22 cellular contexts compared by ENCODE assay signal in genomic region chr2:237389831-237390230, GRCh38. TPM values are rescaled to one million over a fixed set of nuclear protein-coding genes. Genes with fewer than 3 reads are reported as not detected.
DNase-seq lines count a peak whose midpoint lies in the region; ATAC-seq and TF ChIP-seq lines count a peak whose summit lies in the region.
"Had no signal": no experiment of that assay in that cellular context is flagged by ENCODE, and none has a peak within 500 bp of the region (broad histone marks: within the 10 kb centered on the region; RNA-seq: fewer than 3 reads in every experiment).

No MANE protein-coding gene starts in this region.

- DNase-seq in GM23248, result no peak
- DNase-seq in esophagus muscularis mucosa (ENCODE audit: extremely low spot score), result no peak
- DNase-seq in mesenchymal stem cell, result no peak
- no peak for DNase-seq in transverse colon
- DNase-seq in WERI-Rb-1, result no peak
- no peak for DNase-seq in NCI-H1417 treated with DMSO at 0.1 percent for 48 hours (lab: John Stamatoyannopoulos, UW)
- DNase-seq in LoVo (ENCODE audit: low spot score), result no peak
- DNase-seq: ACHN, AML-193, DND-41, KG1, MV-4-11, NCI-H1417, NCI-H187 treated with DMSO at 0.1 percent for 48 hours, NCI-H345, NCI-H524 treated with DMSO at 0.1 percent for 48 hours, SW 1271 had no signal

- TF ChIP-seq EP300 in esophagus muscularis mucosa (IDR thresholded peaks at IDR 0.05) (no peak), transverse colon (IDR thresholded peaks at IDR 0.05; ENCODE audit: low read depth) (no peak)

- no peak overlapping the region for H3K4ac ChIP-seq in mesenchymal stem cell (ENCODE audit: low read depth in 1 of 2, low read length in 2 of 2)

- H2BK15ac ChIP-seq in mesenchymal stem cell (ENCODE audit: low read depth, poor library complexity, severe bottlenecking), result no peak overlapping the region

- WGBS in GM23248 (ENCODE audit: low coverage in 1 of 2, low lambda C conversion rate in 2 of 2, missing lambda C conversion rate in 2 of 2), 2 experiments, result 91 to 93% methylated on average over 3 of the region's 3 CpGs
- 80% methylated on average over 3 of the region's 3 CpGs for WGBS in esophagus muscularis mucosa
- 100% methylated on average over 1 of the region's 3 CpGs for WGBS in mesenchymal stem cell
- WGBS in transverse colon (ENCODE audit: low coverage in 1 of 2), 2 donors, result 76 to 86% methylated on average over 3 of the region's 3 CpGs

- no peak overlapping the region for H2BK12ac ChIP-seq in mesenchymal stem cell (ENCODE audit: low read length in 2 of 2)

- no peak overlapping the region for H3K4me2 ChIP-seq in GM23248 (ENCODE audit: unreplicated experiment)
- H3K4me2 ChIP-seq in mesenchymal stem cell (ENCODE audit: low read length, poor library complexity, severe bottlenecking), result no peak overlapping the region
- H3K4me2 ChIP-seq: GM23338 had no signal

- no peak overlapping the region for H3K14ac ChIP-seq in mesenchymal stem cell (ENCODE audit: low read length in 2 of 2)

- H3K9me3 ChIP-seq in GM23248 (ENCODE audit: low read depth) (no peaks in the 10 kb centered on the region), esophagus muscularis mucosa (no peaks in the 10 kb centered on the region), mesenchymal stem cell (ENCODE audit: control insufficient read depth, low read length) (no peaks in the 10 kb centered on the region), transverse colon (no peaks in the 10 kb centered on the region), WERI-Rb-1 (ENCODE audit: severe bottlenecking) (no peaks in the 10 kb centered on the region)

- H3K27ac ChIP-seq in GM23248 (peak overlapping the region; percentile 67), esophagus muscularis mucosa (replicated peaks in 1 of 4) (peak overlapping the region; percentile 3 to 59 (median 27)), mesenchymal stem cell (ENCODE audit: low read length, poor library complexity, severe bottlenecking) (no peak overlapping the region), transverse colon (peak overlapping the region in 3 of 4 donors; percentile 10 to 63 (median 33)), WERI-Rb-1 (no peak overlapping the region)
- H3K27ac ChIP-seq: C4-2B had no signal

- no peak overlapping the region for H4K8ac ChIP-seq in mesenchymal stem cell (ENCODE audit: low read length)

- TF ChIP-seq CTCF in esophagus muscularis mucosa (IDR thresholded peaks at IDR 0.05) (no peak), transverse colon (IDR thresholded peaks at IDR 0.05) (no peak), WERI-Rb-1 (IDR thresholded peaks at IDR 0.05; ENCODE audit: low read depth, low read length) (no peak)

- H4K20me1 ChIP-seq in GM23248 (ENCODE audit: insufficient read depth), result 0 out of 2 replicates have a peak, but pooled peaks cover 7% of the 10 kb centered on the region

- no peak overlapping the region for H4K91ac ChIP-seq in mesenchymal stem cell (ENCODE audit: low read length)

- H3K4me3 ChIP-seq in GM23248, result no peak overlapping the region
- H3K4me3 ChIP-seq in esophagus muscularis mucosa, result no peak overlapping the region
- no peak overlapping the region for H3K4me3 ChIP-seq in mesenchymal stem cell (ENCODE audit: insufficient read depth in 1 of 2, low read depth in 1 of 2, low read length in 2 of 2)
- H3K4me3 ChIP-seq in transverse colon, result no peak overlapping the region
- H3K4me3 ChIP-seq in WERI-Rb-1 (ENCODE audit: low read depth, low read length), result no peak overlapping the region
- H3K4me3 ChIP-seq: GM23338 had no signal

- H2AFZ ChIP-seq in GM23248, result no peak overlapping the region
- H2AFZ ChIP-seq in mesenchymal stem cell (ENCODE audit: low read depth, low read length), result no peak overlapping the region
- H2AFZ ChIP-seq: GM23338 had no signal

- no peaks in the 10 kb centered on the region for H3K27me3 ChIP-seq in GM23248 (replicated peaks; ENCODE audit: insufficient read depth)
- no peaks in the 10 kb centered on the region for H3K27me3 ChIP-seq in esophagus muscularis mucosa
- H3K27me3 ChIP-seq in mesenchymal stem cell (ENCODE audit: control insufficient read depth in 1 of 2, insufficient read depth in 1 of 2, low read length in 2 of 2), result no peaks in the 10 kb centered on the region
- no peaks in the 10 kb centered on the region for H3K27me3 ChIP-seq in transverse colon
- H3K27me3 ChIP-seq in WERI-Rb-1 (ENCODE audit: insufficient read depth, low read depth, severe bottlenecking), result peaks cover 93% of the 10 kb centered on the region

- H2BK120ac ChIP-seq in mesenchymal stem cell (ENCODE audit: low read depth, low read length), result no peak overlapping the region

- H3F3A ChIP-seq in GM23248 (ENCODE audit: insufficient read depth), result peaks cover 100% of the 10 kb centered on the region

- H2AK5ac ChIP-seq in mesenchymal stem cell (ENCODE audit: low read length, severe bottlenecking), result no peak overlapping the region

- H3K79me1 ChIP-seq in mesenchymal stem cell (replicated peaks; ENCODE audit: low read length, poor library complexity, severe bottlenecking), result no peaks in the 10 kb centered on the region

- intact Hi-C loops in esophagus muscularis mucosa (cut with DNase I) (no loop called here), transverse colon (cut with DNase I; ENCODE audit: low total_unique reads) (no loop called here)

- peaks cover 100% of the 10 kb centered on the region for H3K79me2 ChIP-seq in GM23248 (ENCODE audit: insufficient read depth)

- in situ Hi-C loops in GM23248 (cut with MboI), result no loop called here
- in situ Hi-C loops in transverse colon (cut with MboI; ENCODE audit: low pct_ligation_motif_present in 1 of 4, low pct_unique_long_range_greater_than_20kb in 1 of 4, low sequenced_read_pairs in 3 of 4), result no loop called here

- H3K9me2 ChIP-seq in GM23248 (ENCODE audit: insufficient read depth), result no peaks in the 10 kb centered on the region

- peak overlapping the region; percentile 37; the same call in 1 of the 2 replicates for H3K9ac ChIP-seq in GM23248
- peak overlapping the region; percentile 75 for H3K9ac ChIP-seq in mesenchymal stem cell (ENCODE audit: low read length)

- TF ChIP-seq POLR2A in esophagus muscularis mucosa (IDR thresholded peaks at IDR 0.05; ENCODE audit: low read depth) (no peak), transverse colon (IDR thresholded peaks at IDR 0.05) (no peak)

- no peak overlapping the region for H2BK5ac ChIP-seq in mesenchymal stem cell (ENCODE audit: low read depth, low read length, poor library complexity, severe bottlenecking)

- H3K18ac ChIP-seq in mesenchymal stem cell (ENCODE audit: low read depth in 1 of 2, low read length in 2 of 2), result no peak overlapping the region

- H3K23ac ChIP-seq in mesenchymal stem cell (ENCODE audit: low read length in 2 of 2), result no peak overlapping the region

- no peak for ATAC-seq in HG03039 (IDR thresholded peaks at IDR 0.05; ENCODE audit: unreplicated experiment)
- ATAC-seq: GM23338, HCT116, HepG2 had no signal

- H3K4me1 ChIP-seq in GM23248 (ENCODE audit: insufficient read depth) (peaks cover 25% of the 10 kb centered on the region), esophagus muscularis mucosa (peaks cover 0 to 43% (median 29%) of the 10 kb centered on the region in 4 donors), mesenchymal stem cell (ENCODE audit: control insufficient read depth, insufficient read depth, low read depth, low read length) (no peaks in the 10 kb centered on the region), transverse colon (peaks cover 0 to 8% (median under 1%) of the 10 kb centered on the region in 4 donors)

- H3K36me3 ChIP-seq in GM23248 (ENCODE audit: low read depth), result peaks cover 80% of the 10 kb centered on the region
- peaks cover 4 to 38% (median 12%) of the 10 kb centered on the region in 4 donors for H3K36me3 ChIP-seq in esophagus muscularis mucosa
- peaks cover 0 to 100% of the 10 kb centered on the region in 2 experiments for H3K36me3 ChIP-seq in mesenchymal stem cell (ENCODE audit: control insufficient read depth in 1 of 2, insufficient read depth in 2 of 2, low read depth in 1 of 2, low read length in 2 of 2)
- H3K36me3 ChIP-seq in transverse colon, result no peaks in the 10 kb centered on the region
- H3K36me3 ChIP-seq in WERI-Rb-1, result no peaks in the 10 kb centered on the region

RNA-seq across cellular contexts. Expression of gene COL6A3, which starts 24.1 kb away (rescaled TPM):
- total RNA-seq in GM23248 (2014; rRNA removed; shearing (Covaris generic)), result 1,362 and 1,653 TPM in 2 replicates
- 344 and 350 TPM in 2 replicates for polyA plus RNA-seq in GM23248 (2016; fragmentation: Nextera tagmentation; extraction: Ambion mirVana)
- total RNA-seq in esophagus muscularis mucosa (100 to 1,000 TPM in 3 of 4 donors, 10 to 100 TPM in 1; 96.2 to 350 (median 192) TPM), transverse colon (100 to 1,000 TPM in 1 of 4 donors, 10 to 100 TPM in 3; 68.1 to 261 (median 75.6) TPM)
- polyA plus RNA-seq in mesenchymal stem cell (2013, experiment 1 of 2), result 173 TPM
- 153 TPM for polyA plus RNA-seq in mesenchymal stem cell (2013, experiment 2 of 2)
- total RNA-seq: HepG2 had no signal

Comparison
In these comparisons a context has a peak if more than half of its experiments do, and no peak if none do; other contexts are left out.
1. H3K27ac ChIP-seq: peak in GM23248 (single experiment), esophagus muscularis mucosa (4 of 4) and transverse colon (3 of 4); none in mesenchymal stem cell (single experiment) and WERI-Rb-1 (single experiment).